8 cellular contexts compared by ENCODE assay signal in the genomic region with DNA sequence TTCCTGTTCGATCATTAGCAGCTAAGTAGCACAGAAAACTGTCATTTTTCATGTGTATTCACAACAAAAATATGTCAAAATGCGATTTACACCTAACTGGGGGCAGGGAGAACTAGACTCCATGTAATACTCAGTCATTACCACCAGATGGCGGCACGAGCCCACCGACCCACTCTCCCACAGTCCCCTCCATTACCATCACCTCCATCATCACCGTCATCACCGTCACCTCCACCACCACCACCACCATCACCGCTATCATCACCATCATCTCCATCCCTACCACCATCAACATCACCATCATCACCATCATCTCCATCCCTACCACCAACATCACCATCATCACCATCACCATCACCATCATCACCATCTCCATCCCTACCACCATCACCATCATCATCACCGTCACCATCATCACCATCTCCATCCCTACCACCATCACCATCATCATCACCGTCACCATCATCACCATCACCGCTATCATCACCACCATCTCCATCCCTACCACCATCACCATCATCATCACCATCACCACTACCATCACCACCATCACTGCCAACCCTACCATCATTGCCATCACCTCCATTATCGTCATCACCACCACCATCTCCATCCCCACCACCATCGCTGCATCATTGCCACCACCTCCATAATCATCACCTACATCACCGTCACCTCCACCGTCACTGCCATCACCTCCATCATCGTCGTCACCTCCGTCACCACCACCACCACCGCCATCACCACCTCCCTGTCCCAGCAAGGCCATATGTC. TPM values are rescaled to one million over a fixed set of nuclear protein-coding genes. Genes with fewer than 3 reads are reported as not detected.
DNase-seq lines count a peak whose midpoint lies in the region; ATAC-seq and TF ChIP-seq lines count a peak whose summit lies in the region.

No MANE protein-coding gene starts in this region.

- H3K4me3 ChIP-seq in fibroblast of mammary gland (ENCODE audit: control insufficient read depth, low read depth, low read length) (no peak overlapping the region), uterus (no peak overlapping the region)

- peak; percentile 71 for TF ChIP-seq CTCF in fibroblast of mammary gland (conservative IDR thresholded peaks at IDR 0.05; ENCODE audit: control insufficient read depth, insufficient read depth, low read depth, low read length)
- TF ChIP-seq CTCF in osteocyte (IDR thresholded peaks at IDR 0.05), result peak; percentile 82
- peak; percentile 80 to 89 (median 84) for TF ChIP-seq CTCF in uterus (IDR thresholded peaks at IDR 0.05)

- no peaks in the 10 kb centered on the region for H3K4me1 ChIP-seq in uterus

- no peak overlapping the region for H3K4me3 Mint-ChIP-seq in activated T-cell treated with anti-CD3 and anti-CD28 coated beads, Interleukin-2, amount 50 U/mL, for 4 hours
- H3K4me3 Mint-ChIP-seq in osteocyte (ENCODE audit: unreplicated experiment), result no peak overlapping the region

- TF ChIP-seq POLR2A in uterus (IDR thresholded peaks at IDR 0.05), result no peak

- H3K9me3 ChIP-seq in uterus, result no peaks in the 10 kb centered on the region

- peaks cover 3% of the 10 kb centered on the region for H3K4me1 Mint-ChIP-seq in activated T-cell treated with anti-CD3 and anti-CD28 coated beads, Interleukin-2, amount 50 U/mL, for 4 hours (ENCODE audit: low read depth)
- H3K4me1 Mint-ChIP-seq in osteocyte (ENCODE audit: unreplicated experiment), result peaks cover 19% of the 10 kb centered on the region

- no peaks in the 10 kb centered on the region for H3K27me3 Mint-ChIP-seq in activated T-cell treated with anti-CD3 and anti-CD28 coated beads, Interleukin-2, amount 50 U/mL, for 4 hours (ENCODE audit: low read depth)
- H3K27me3 Mint-ChIP-seq in osteocyte (ENCODE audit: unreplicated experiment), result no peaks in the 10 kb centered on the region

- H3K36me3 Mint-ChIP-seq in activated T-cell treated with anti-CD3 and anti-CD28 coated beads, Interleukin-2, amount 50 U/mL, for 4 hours (ENCODE audit: insufficient read depth), result peaks cover 23% of the 10 kb centered on the region
- peaks cover 7% of the 10 kb centered on the region for H3K36me3 Mint-ChIP-seq in osteocyte (ENCODE audit: unreplicated experiment)

- H3K27me3 ChIP-seq in uterus, result no peaks in the 10 kb centered on the region

- intact Hi-C loops in uterus (cut with DNase I; ENCODE audit: low total_unique reads), result no loop called here

- no peaks in the 10 kb centered on the region for H3K9me3 Mint-ChIP-seq in activated T-cell treated with anti-CD3 and anti-CD28 coated beads, Interleukin-2, amount 50 U/mL, for 4 hours
- H3K9me3 Mint-ChIP-seq in osteocyte (ENCODE audit: unreplicated experiment), result no peaks in the 10 kb centered on the region

- H3K27ac Mint-ChIP-seq in osteocyte (ENCODE audit: unreplicated experiment), result peak overlapping the region; percentile 35

- ATAC-seq in activated T-cell treated with anti-CD3 and anti-CD28 coated beads, Interleukin-2, amount 50 U/mL, for 4 hours, result peak; percentile 77 to 81
- no peak for ATAC-seq in GM18907 (IDR thresholded peaks at IDR 0.05; ENCODE audit: unreplicated experiment)

- H3K27ac ChIP-seq in uterus, result no peak overlapping the region

- no peaks in the 10 kb centered on the region for H3K36me3 ChIP-seq in uterus

- DNase-seq in SKM-1 treated with dmso at 0.1 percent for 144 hours (lab: John Stamatoyannopoulos, UW; ENCODE audit: unreplicated experiment) (peak; percentile 32), SKM-1 (lab: John Stamatoyannopoulos, UW; ENCODE audit: unreplicated experiment) (no peak), NOMO-1 treated with DMSO at 0.1 percent for 48 hours (lab: John Stamatoyannopoulos, UW; ENCODE audit: unreplicated experiment) (peak; percentile 25), fibroblast of mammary gland (ENCODE audit: low read depth) (peak; percentile 44), osteocyte (ENCODE audit: extremely low spot score, unreplicated experiment) (no peak), uterus (peak; percentile 53 to 61)
- peak; percentile 58 for DNase-seq in activated T-cell treated with anti-CD3 and anti-CD28 coated beads, Interleukin-2, amount 50 U/mL, for 4 hours

RNA-seq across cellular contexts. Expression of a gene that starts 14.4 kb away (rescaled TPM):
- total RNA-seq in activated T-cell treated with anti-CD3 and anti-CD28 coated beads, Interleukin-2, amount 50 U/mL, for 4 hours, result 100 to 1,000 TPM; 123 to 144 (median 143) TPM
- total RNA-seq in osteocyte (38.9 and 42.4 TPM in 2 replicates), uterus (10 to 100 TPM in 1 of 4 donors, 1 to 10 TPM in 3; 1.8 to 31.9 (median 6.7) TPM)

RNA-seq across cellular contexts. Expression of a gene that starts 14.7 kb away (rescaled TPM):
- total RNA-seq in activated T-cell treated with anti-CD3 and anti-CD28 coated beads, Interleukin-2, amount 50 U/mL, for 4 hours, result 10 to 100 TPM; 42.7 to 52.2 (median 47.4) TPM
- total RNA-seq in osteocyte (39.2 and 42.3 TPM in 2 replicates), uterus (10 to 100 TPM in 2 of 4 donors, 1 to 10 TPM in 1, not detected in 1; 6.4 to 31.2 (median 22.6) TPM)

RNA-seq across cellular contexts. Expression of a gene that starts 30.8 kb away (rescaled TPM):
- total RNA-seq in activated T-cell treated with anti-CD3 and anti-CD28 coated beads, Interleukin-2, amount 50 U/mL, for 4 hours, result 10 to 100 TPM; 12.3 to 12.8 (median 12.7) TPM
- 12.2 and 13.8 TPM in 2 replicates for total RNA-seq in osteocyte
- total RNA-seq in uterus, result 10 to 100 TPM in 2 of 4 donors, 1 to 10 TPM in 2; 2.9 to 13.3 (median 10.0) TPM

RNA-seq across cellular contexts. Expression of a gene that starts 41.6 kb away (rescaled TPM):
- 10 to 100 TPM; 45.7 to 58.6 (median 53.9) TPM for total RNA-seq in activated T-cell treated with anti-CD3 and anti-CD28 coated beads, Interleukin-2, amount 50 U/mL, for 4 hours
- 120 TPM in 2 replicates for total RNA-seq in osteocyte
- 10 to 100 TPM; 50.7 to 55.4 (median 53.3) TPM for total RNA-seq in uterus

Comparison
In these comparisons a context has a peak if more than half of its experiments do, and no peak if none do; other contexts are left out.
1. DNase-seq: peak in SKM-1 treated with dmso at 0.1 percent for 144 hours (single experiment), NOMO-1 treated with DMSO at 0.1 percent for 48 hours (single experiment), activated T-cell treated with anti-CD3 and anti-CD28 coated beads, Interleukin-2, amount 50 U/mL, for 4 hours (single experiment), fibroblast of mammary gland (single experiment) and uterus (2 of 2); none in SKM-1 (single experiment) and osteocyte (single experiment).
2. Peak in every context shown above with its lines, with median percentiles within 50 percentile points of each other: CTCF ChIP-seq.